15 cellular contexts compared by ENCODE assay signal in genomic region chr21:34811368-34811767, GRCh38.
DNase-seq lines count a peak whose midpoint lies in the region; ATAC-seq and TF ChIP-seq lines count a peak whose summit lies in the region.
"Had no signal": no experiment of that assay in that cellular context is flagged by ENCODE, and none has a peak within 500 bp of the region (broad histone marks: within the 10 kb centered on the region; RNA-seq: fewer than 3 reads in every experiment).

No MANE protein-coding gene starts in this region.

- ATAC-seq in SK-N-SH treated with all-trans-retinoic acid at 6 μM for 48 hours: no peak
- no peak for ATAC-seq in natural killer cell treated with Interleukin-12 subunit alpha and Interleukin-12 subunit beta and Interleukin-15 and Interleukin-18, amount 100 ng/mL, for 72 hours
- ATAC-seq: K562 had no signal

- H3K4me3 Mint-ChIP-seq in natural killer cell treated with Interleukin-12 subunit alpha and Interleukin-12 subunit beta and Interleukin-15 and Interleukin-18, amount 100 ng/mL, for 72 hours: peak overlapping the region; percentile 77
- H3K4me3 Mint-ChIP-seq: activated naive CD4-positive, alpha-beta T cell treated with anti-CD3 and anti-CD28 coated beads for 36 hours had no signal

- no peak overlapping the region for H3K4me3 ChIP-seq in SK-N-SH (ENCODE audit: low read depth in 2 of 2, low read length in 1 of 2)
- H3K4me3 ChIP-seq in GM23248: no peak overlapping the region
- no peak overlapping the region for H3K4me3 ChIP-seq in choroid plexus epithelial cell (ENCODE audit: low read depth, low read length)
- H3K4me3 ChIP-seq in MG63: no peak overlapping the region
- H3K4me3 ChIP-seq: K562 had no signal

- H3K27ac ChIP-seq in SK-N-SH (ENCODE audit: low read depth in 2 of 2, low read length in 1 of 2) (peak overlapping the region in 1 of 2 experiments; percentile 99; a peak in 3 of 4 replicates), GM23248 (peak overlapping the region; percentile 100)
- H3K27ac ChIP-seq: HL-60 had no signal

- H3K27me3 ChIP-seq in SK-N-SH (ENCODE audit: insufficient read depth) (no peaks in the 10 kb centered on the region), GM23248 (replicated peaks; ENCODE audit: insufficient read depth) (no peaks in the 10 kb centered on the region), MG63 (no peaks in the 10 kb centered on the region)

- no peaks in the 10 kb centered on the region for H4K20me1 ChIP-seq in SK-N-SH (ENCODE audit: insufficient read depth)
- no peaks in the 10 kb centered on the region for H4K20me1 ChIP-seq in GM23248 (ENCODE audit: insufficient read depth)

- no peak overlapping the region for H2AFZ ChIP-seq in SK-N-SH (ENCODE audit: low read depth)
- no peak overlapping the region for H2AFZ ChIP-seq in GM23248

- H3K36me3 ChIP-seq in SK-N-SH (replicated peaks in 1 of 2; ENCODE audit: control insufficient read depth in 1 of 2, insufficient read depth in 2 of 2, low read length in 1 of 2) (peaks cover 3 to 16% of the 10 kb centered on the region in 2 experiments), GM23248 (ENCODE audit: low read depth) (peaks cover 26% of the 10 kb centered on the region), MG63 (peaks cover 70% of the 10 kb centered on the region)

- in situ Hi-C loops in GM23248 (cut with MboI): no loop called here

- peaks cover 22% of the 10 kb centered on the region for H3K36me3 Mint-ChIP-seq in natural killer cell treated with Interleukin-12 subunit alpha and Interleukin-12 subunit beta and Interleukin-15 and Interleukin-18, amount 100 ng/mL, for 72 hours

- TF ChIP-seq RAD21 in SK-N-SH (IDR thresholded peaks at IDR 0.05; ENCODE audit: low read length): no peak

- H3K9ac ChIP-seq in SK-N-SH (peak overlapping the region; percentile 47; the same call in 1 of the 2 replicates), GM23248 (peak overlapping the region; percentile 66)

- peak overlapping the region; percentile 54 to 61 for H3K27ac Mint-ChIP-seq in natural killer cell treated with Interleukin-12 subunit alpha and Interleukin-12 subunit beta and Interleukin-15 and Interleukin-18, amount 100 ng/mL, for 72 hours
- H3K27ac Mint-ChIP-seq: activated naive CD4-positive, alpha-beta T cell treated with anti-CD3 and anti-CD28 coated beads for 36 hours had no signal

- H3K4me1 ChIP-seq in SK-N-SH (ENCODE audit: control insufficient read depth in 1 of 2, insufficient read depth in 2 of 2, low read depth in 1 of 2, low read length in 1 of 2) (peaks cover 63 to 64% of the 10 kb centered on the region in 2 experiments), GM23248 (ENCODE audit: insufficient read depth) (peaks cover 86% of the 10 kb centered on the region)

- 94% methylated on average over 4 of the region's 4 CpGs for WGBS in SK-N-SH (ENCODE audit: low lambda C conversion rate)
- 90 to 91% methylated on average over 4 of the region's 4 CpGs for WGBS in GM23248 (ENCODE audit: low coverage in 1 of 2, low lambda C conversion rate in 2 of 2, missing lambda C conversion rate in 2 of 2), 2 experiments

- H3K9me2 ChIP-seq in SK-N-SH (no peaks in the 10 kb centered on the region), GM23248 (ENCODE audit: insufficient read depth) (no peaks in the 10 kb centered on the region)

- no peaks in the 10 kb centered on the region for H3K27me3 Mint-ChIP-seq in natural killer cell treated with Interleukin-12 subunit alpha and Interleukin-12 subunit beta and Interleukin-15 and Interleukin-18, amount 100 ng/mL, for 72 hours

- DNase-seq in SK-N-SH: no peak
- DNase-seq in GM23248: no peak
- DNase-seq in choroid plexus epithelial cell (ENCODE audit: low read depth): peak; percentile 34
- no peak for DNase-seq in natural killer cell treated with Interleukin-12 subunit alpha and Interleukin-12 subunit beta and Interleukin-15 and Interleukin-18, amount 100 ng/mL, for 72 hours (ENCODE audit: low spot score)
- no peak for DNase-seq in NCI-H2171 (lab: John Stamatoyannopoulos, UW)
- DNase-seq in MG63: no peak
- DNase-seq in NCI-H2227 treated with DMSO at 0.1 percent for 48 hours (lab: John Stamatoyannopoulos, UW): no peak
- DNase-seq: 8988T, hippocampal formation, kidney glomerular epithelial cell, NCI-H1105 had no signal

- H3F3A ChIP-seq in SK-N-SH (replicated peaks; ENCODE audit: insufficient read depth): peaks cover 66% of the 10 kb centered on the region
- peaks cover 99% of the 10 kb centered on the region for H3F3A ChIP-seq in GM23248 (ENCODE audit: insufficient read depth)

- H3K9me3 ChIP-seq in SK-N-SH (peaks cover 6% of the 10 kb centered on the region; the same call in 1 of the 2 replicates), GM23248 (ENCODE audit: low read depth) (peaks cover 2% of the 10 kb centered on the region), MG63 (peaks cover 10% of the 10 kb centered on the region)

- H3K9me3 Mint-ChIP-seq in natural killer cell treated with Interleukin-12 subunit alpha and Interleukin-12 subunit beta and Interleukin-15 and Interleukin-18, amount 100 ng/mL, for 72 hours: no peaks in the 10 kb centered on the region

- peaks cover 83 to 85% of the 10 kb centered on the region in 2 donors for H3K4me1 Mint-ChIP-seq in natural killer cell treated with Interleukin-12 subunit alpha and Interleukin-12 subunit beta and Interleukin-15 and Interleukin-18, amount 100 ng/mL, for 72 hours (ENCODE audit: low read depth in 2 of 2)

- no peak for TF ChIP-seq EP300 in SK-N-SH (IDR thresholded peaks at IDR 0.05; ENCODE audit: borderline replicate concordance in 1 of 2, low read depth in 1 of 2, low read length in 1 of 2)

- CTCF ChIA-PET in SK-N-SH (lab: Yijun Ruan, JAX): interaction anchor here (1.5 to 3.6 kb wide), 4 partner anchors 9 to 79 kb away, joined by 4 to 11 read pairs (median 8); no protein-coding TSS in a partner anchor

- no peak for TF ChIP-seq CTCF in SK-N-SH (IDR thresholded peaks at IDR 0.05)
- no peak for TF ChIP-seq CTCF in choroid plexus epithelial cell (conservative IDR thresholded peaks at IDR 0.05; ENCODE audit: low read depth, low read length)

- H3K4me2 ChIP-seq in SK-N-SH (peak overlapping the region; percentile 43; the same call in 1 of the 2 replicates), GM23248 (ENCODE audit: unreplicated experiment) (peak overlapping the region; percentile 57)

- POLR2A ChIA-PET in SK-N-SH (lab: Yijun Ruan, JAX): no interaction called here

- H3K79me2 ChIP-seq in SK-N-SH (ENCODE audit: insufficient read depth) (peaks cover 44% of the 10 kb centered on the region), GM23248 (ENCODE audit: insufficient read depth) (peaks cover 52% of the 10 kb centered on the region)

TF ChIP-seq in SK-N-SH, 30 proteins besides CTCF, POLR2A, EP300 and RAD21:
- TF ChIP-seq FOSL2 (IDR thresholded peaks at IDR 0.05; ENCODE audit: borderline replicate concordance, low read depth) (no peak), SMC3 (IDR thresholded peaks at IDR 0.05; ENCODE audit: low read depth, low read length) (no peak)
TF ChIP-seq in SK-N-SH: peak in this region for 0.

TF ChIP-seq in SK-N-SH treated with all-trans-retinoic acid at 6 μM for 48 hours, 23 proteins besides CTCF, POLR2A, EP300 and RAD21:
- TF ChIP-seq, protein P1, sequence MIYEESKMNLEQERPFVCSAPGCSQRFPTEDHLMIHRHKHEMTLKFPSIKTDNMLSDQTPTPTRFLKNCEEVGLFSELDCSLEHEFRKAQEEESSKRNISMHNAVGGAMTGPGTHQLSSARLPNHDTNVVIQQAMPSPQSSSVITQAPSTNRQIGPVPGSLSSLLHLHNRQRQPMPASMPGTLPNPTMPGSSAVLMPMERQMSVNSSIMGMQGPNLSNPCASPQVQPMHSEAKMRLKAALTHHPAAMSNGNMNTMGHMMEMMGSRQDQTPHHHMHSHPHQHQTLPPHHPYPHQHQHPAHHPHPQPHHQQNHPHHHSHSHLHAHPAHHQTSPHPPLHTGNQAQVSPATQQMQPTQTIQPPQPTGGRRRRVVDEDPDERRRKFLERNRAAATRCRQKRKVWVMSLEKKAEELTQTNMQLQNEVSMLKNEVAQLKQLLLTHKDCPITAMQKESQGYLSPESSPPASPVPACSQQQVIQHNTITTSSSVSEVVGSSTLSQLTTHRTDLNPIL (CRISPR knock-in tag; IDR thresholded peaks at IDR 0.05; ENCODE audit: low read depth): no peak
- TF ChIP-seq ZC3H10 (CRISPR knock-in tag; IDR thresholded peaks at IDR 0.05) (no peak), ZNF565 (CRISPR knock-in tag; conservative IDR thresholded peaks at IDR 0.05; ENCODE audit: low read depth) (no peak), CSDC2 (CRISPR knock-in tag; IDR thresholded peaks at IDR 0.05) (no peak), BACH2 (CRISPR knock-in tag; IDR thresholded peaks at IDR 0.05; ENCODE audit: borderline replicate concordance) (no peak), ISL1 (CRISPR knock-in tag; IDR thresholded peaks at IDR 0.05) (no peak), TOX (CRISPR knock-in tag; IDR thresholded peaks at IDR 0.05; ENCODE audit: borderline replicate concordance) (no peak)
- TF ChIP-seq, protein P2, sequence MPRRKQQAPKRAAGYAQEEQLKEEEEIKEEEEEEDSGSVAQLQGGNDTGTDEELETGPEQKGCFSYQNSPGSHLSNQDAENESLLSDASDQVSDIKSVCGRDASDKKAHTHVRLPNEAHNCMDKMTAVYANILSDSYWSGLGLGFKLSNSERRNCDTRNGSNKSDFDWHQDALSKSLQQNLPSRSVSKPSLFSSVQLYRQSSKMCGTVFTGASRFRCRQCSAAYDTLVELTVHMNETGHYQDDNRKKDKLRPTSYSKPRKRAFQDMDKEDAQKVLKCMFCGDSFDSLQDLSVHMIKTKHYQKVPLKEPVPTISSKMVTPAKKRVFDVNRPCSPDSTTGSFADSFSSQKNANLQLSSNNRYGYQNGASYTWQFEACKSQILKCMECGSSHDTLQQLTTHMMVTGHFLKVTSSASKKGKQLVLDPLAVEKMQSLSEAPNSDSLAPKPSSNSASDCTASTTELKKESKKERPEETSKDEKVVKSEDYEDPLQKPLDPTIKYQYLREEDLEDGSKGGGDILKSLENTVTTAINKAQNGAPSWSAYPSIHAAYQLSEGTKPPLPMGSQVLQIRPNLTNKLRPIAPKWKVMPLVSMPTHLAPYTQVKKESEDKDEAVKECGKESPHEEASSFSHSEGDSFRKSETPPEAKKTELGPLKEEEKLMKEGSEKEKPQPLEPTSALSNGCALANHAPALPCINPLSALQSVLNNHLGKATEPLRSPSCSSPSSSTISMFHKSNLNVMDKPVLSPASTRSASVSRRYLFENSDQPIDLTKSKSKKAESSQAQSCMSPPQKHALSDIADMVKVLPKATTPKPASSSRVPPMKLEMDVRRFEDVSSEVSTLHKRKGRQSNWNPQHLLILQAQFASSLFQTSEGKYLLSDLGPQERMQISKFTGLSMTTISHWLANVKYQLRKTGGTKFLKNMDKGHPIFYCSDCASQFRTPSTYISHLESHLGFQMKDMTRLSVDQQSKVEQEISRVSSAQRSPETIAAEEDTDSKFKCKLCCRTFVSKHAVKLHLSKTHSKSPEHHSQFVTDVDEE (CRISPR knock-in tag; IDR thresholded peaks at IDR 0.05): no peak
